1 cellular context compared by ENCODE assay signal in the genomic region with DNA sequence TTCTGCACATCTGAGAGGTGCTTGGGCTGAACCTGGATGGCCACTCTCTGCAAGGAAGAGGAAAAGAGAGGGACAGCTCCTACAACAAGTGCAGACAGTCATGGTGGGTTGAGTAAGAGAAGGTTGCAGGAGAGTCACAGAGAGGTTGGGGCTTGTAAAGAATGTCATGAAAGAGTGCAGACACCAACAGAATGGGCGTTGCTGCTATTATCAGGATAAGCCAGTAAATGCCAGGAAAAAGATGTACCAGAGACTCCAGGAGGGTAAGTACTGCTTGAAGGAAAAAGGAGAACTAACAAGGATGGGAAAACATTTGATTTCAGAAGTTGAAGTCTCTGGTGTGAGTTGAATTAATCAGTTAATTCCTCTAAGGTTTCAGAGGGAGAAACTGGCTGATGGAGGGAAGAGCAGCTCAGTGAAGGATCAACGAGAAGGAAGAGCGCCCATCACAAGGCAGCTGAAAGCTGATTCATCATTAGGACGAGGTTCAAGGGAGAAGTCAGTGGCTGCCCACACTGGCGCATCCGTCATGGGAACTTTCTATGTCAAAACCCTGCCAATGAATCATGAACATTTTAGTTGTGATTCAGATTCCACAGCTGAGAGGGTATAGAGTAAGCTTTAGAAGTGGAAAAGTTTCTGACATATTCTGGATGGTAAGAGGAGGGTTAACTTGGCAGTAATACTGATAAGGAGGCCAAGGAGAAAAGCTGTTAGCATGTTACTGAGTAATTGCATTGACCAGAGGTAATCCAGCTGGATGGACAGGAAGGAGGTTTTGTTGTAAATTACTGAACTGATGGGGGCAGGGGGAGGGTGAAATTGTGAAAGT.
TF ChIP-seq lines count a peak whose summit lies in the region.

No MANE protein-coding gene starts in this region.

TF ChIP-seq in GM23338, 12 proteins besides CTCF, POLR2A, EP300 and RAD21 (continued from another document):
- TF ChIP-seq, protein P1, sequence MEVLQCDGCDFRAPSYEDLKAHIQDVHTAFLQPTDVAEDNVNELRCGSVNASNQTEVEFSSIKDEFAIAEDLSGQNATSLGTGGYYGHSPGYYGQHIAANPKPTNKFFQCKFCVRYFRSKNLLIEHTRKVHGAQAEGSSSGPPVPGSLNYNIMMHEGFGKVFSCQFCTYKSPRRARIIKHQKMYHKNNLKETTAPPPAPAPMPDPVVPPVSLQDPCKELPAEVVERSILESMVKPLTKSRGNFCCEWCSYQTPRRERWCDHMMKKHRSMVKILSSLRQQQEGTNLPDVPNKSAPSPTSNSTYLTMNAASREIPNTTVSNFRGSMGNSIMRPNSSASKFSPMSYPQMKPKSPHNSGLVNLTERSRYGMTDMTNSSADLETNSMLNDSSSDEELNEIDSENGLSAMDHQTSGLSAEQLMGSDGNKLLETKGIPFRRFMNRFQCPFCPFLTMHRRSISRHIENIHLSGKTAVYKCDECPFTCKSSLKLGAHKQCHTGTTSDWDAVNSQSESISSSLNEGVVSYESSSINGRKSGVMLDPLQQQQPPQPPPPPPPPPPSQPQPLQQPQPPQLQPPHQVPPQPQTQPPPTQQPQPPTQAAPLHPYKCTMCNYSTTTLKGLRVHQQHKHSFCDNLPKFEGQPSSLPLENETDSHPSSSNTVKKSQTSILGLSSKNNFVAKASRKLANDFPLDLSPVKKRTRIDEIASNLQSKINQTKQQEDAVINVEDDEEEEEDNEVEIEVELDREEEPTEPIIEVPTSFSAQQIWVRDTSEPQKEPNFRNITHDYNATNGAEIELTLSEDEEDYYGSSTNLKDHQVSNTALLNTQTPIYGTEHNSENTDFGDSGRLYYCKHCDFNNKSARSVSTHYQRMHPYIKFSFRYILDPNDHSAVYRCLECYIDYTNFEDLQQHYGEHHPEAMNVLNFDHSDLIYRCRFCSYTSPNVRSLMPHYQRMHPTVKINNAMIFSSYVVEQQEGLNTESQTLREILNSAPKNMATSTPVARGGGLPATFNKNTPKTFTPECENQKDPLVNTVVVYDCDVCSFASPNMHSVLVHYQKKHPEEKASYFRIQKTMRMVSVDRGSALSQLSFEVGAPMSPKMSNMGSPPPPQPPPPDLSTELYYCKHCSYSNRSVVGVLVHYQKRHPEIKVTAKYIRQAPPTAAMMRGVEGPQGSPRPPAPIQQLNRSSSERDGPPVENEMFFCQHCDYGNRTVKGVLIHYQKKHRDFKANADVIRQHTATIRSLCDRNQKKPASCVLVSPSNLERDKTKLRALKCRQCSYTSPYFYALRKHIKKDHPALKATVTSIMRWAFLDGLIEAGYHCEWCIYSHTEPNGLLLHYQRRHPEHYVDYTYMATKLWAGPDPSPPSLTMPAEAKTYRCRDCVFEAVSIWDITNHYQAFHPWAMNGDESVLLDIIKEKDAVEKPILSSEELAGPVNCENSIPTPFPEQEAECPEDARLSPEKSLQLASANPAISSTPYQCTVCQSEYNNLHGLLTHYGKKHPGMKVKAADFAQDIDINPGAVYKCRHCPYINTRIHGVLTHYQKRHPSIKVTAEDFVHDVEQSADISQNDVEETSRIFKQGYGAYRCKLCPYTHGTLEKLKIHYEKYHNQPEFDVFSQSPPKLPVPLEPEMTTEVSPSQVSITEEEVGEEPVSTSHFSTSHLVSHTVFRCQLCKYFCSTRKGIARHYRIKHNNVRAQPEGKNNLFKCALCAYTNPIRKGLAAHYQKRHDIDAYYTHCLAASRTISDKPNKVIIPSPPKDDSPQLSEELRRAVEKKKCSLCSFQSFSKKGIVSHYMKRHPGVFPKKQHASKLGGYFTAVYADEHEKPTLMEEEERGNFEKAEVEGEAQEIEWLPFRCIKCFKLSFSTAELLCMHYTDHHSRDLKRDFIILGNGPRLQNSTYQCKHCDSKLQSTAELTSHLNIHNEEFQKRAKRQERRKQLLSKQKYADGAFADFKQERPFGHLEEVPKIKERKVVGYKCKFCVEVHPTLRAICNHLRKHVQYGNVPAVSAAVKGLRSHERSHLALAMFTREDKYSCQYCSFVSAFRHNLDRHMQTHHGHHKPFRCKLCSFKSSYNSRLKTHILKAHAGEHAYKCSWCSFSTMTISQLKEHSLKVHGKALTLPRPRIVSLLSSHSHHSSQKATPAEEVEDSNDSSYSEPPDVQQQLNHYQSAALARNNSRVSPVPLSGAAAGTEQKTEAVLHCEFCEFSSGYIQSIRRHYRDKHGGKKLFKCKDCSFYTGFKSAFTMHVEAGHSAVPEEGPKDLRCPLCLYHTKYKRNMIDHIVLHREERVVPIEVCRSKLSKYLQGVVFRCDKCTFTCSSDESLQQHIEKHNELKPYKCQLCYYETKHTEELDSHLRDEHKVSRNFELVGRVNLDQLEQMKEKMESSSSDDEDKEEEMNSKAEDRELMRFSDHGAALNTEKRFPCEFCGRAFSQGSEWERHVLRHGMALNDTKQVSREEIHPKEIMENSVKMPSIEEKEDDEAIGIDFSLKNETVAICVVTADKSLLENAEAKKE (CRISPR knock-in tag; IDR thresholded peaks at IDR 0.05), result no peak
- TF ChIP-seq EZH2 (IDR thresholded peaks at IDR 0.05; ENCODE audit: low read depth, unreplicated experiment) (no peak), NANOG (IDR thresholded peaks at IDR 0.05; ENCODE audit: borderline replicate concordance) (no peak), ZNF114 (CRISPR knock-in tag; IDR thresholded peaks at IDR 0.05) (no peak)
